ENCODE assay signal across 17 cellular contexts in genomic region chr17:80498920-80499410, GRCh38. TPM values are rescaled to one million over a fixed set of nuclear protein-coding genes. Genes with fewer than 3 reads are reported as not detected.
DNase-seq lines count a peak whose midpoint lies in the region; ATAC-seq, FAIRE-seq and TF ChIP-seq lines count a peak whose summit lies in the region.
"Had no signal": no experiment of that assay in that cellular context is flagged by ENCODE, and none has a peak within 500 bp of the region (broad histone marks: within the 10 kb centered on the region; RNA-seq: fewer than 3 reads in every experiment).

No MANE protein-coding gene starts in this region.

- peaks cover 13% of the 10 kb centered on the region for H3K27me3 Mint-ChIP-seq in activated CD8-positive, alpha-beta T cell treated with anti-CD3 and anti-CD28 coated beads, Interleukin-2, amount 10 ng/mL, durations not matched to agents 7 days and 5 days (ENCODE audit: low read depth)
- H3K27me3 Mint-ChIP-seq in activated CD8-positive, alpha-beta T cell treated with anti-CD3 and anti-CD28 coated beads for 36 hours = peaks cover 8% of the 10 kb centered on the region
- H3K27me3 Mint-ChIP-seq in nephron (ENCODE audit: low read depth) = peaks cover 50% of the 10 kb centered on the region

- H3K27me3 ChIP-seq in SJSA1 (replicated peaks) = no peaks in the 10 kb centered on the region; the same call in 1 of the 2 replicates

- H3K27ac ChIP-seq in SJSA1 = peak overlapping the region; percentile 77
- H3K27ac ChIP-seq: 22Rv1, SK-N-MC had no signal

- no peaks in the 10 kb centered on the region for H3K9me3 Mint-ChIP-seq in activated CD8-positive, alpha-beta T cell treated with anti-CD3 and anti-CD28 coated beads, Interleukin-2, amount 10 ng/mL, durations not matched to agents 7 days and 5 days (ENCODE audit: insufficient read depth)
- peaks cover 2% of the 10 kb centered on the region for H3K9me3 Mint-ChIP-seq in activated CD8-positive, alpha-beta T cell treated with anti-CD3 and anti-CD28 coated beads for 36 hours
- no peaks in the 10 kb centered on the region for H3K9me3 Mint-ChIP-seq in nephron

- no peaks in the 10 kb centered on the region for H3K9me3 ChIP-seq in SJSA1 (replicated peaks)

- no peak overlapping the region for H3K27ac Mint-ChIP-seq in activated CD8-positive, alpha-beta T cell treated with anti-CD3 and anti-CD28 coated beads, Interleukin-2, amount 10 ng/mL, durations not matched to agents 7 days and 5 days
- H3K27ac Mint-ChIP-seq in activated CD8-positive, alpha-beta T cell treated with anti-CD3 and anti-CD28 coated beads for 36 hours = no peak overlapping the region
- peak overlapping the region in 2 of 3 experiments; percentile 2 to 13 for H3K27ac Mint-ChIP-seq in nephron

- H3K36me3 Mint-ChIP-seq in activated CD8-positive, alpha-beta T cell treated with anti-CD3 and anti-CD28 coated beads, Interleukin-2, amount 10 ng/mL, durations not matched to agents 7 days and 5 days (ENCODE audit: low read depth) = no peaks in the 10 kb centered on the region
- H3K36me3 Mint-ChIP-seq in activated CD8-positive, alpha-beta T cell treated with anti-CD3 and anti-CD28 coated beads for 36 hours (ENCODE audit: low read depth) = no peaks in the 10 kb centered on the region
- H3K36me3 Mint-ChIP-seq in nephron (ENCODE audit: low read depth) = no peaks in the 10 kb centered on the region

- peaks cover 55% of the 10 kb centered on the region for H3K4me1 ChIP-seq in SJSA1 (replicated peaks)

- CTCF ChIA-PET in activated CD8-positive, alpha-beta T cell treated with anti-CD3 and anti-CD28 coated beads, Interleukin-2, amount 10 ng/mL, durations not matched to agents 7 days and 5 days (lab: Charles Lee) = interaction anchor here (0.6 kb wide), 1 partner anchor 104 kb away, joined by 3 read pairs; no protein-coding TSS in a partner anchor
- CTCF ChIA-PET in activated CD8-positive, alpha-beta T cell treated with anti-CD3 and anti-CD28 coated beads for 36 hours (lab: Charles Lee) = no interaction called here

- FAIRE-seq in urothelium cell line (lab: Jason Lieb, UNC) = peak; percentile 69
- FAIRE-seq: H54 had no signal

- no peaks in the 10 kb centered on the region for H3K36me3 ChIP-seq in SJSA1

- DNase-seq in activated CD8-positive, alpha-beta T cell treated with anti-CD3 and anti-CD28 coated beads, Interleukin-2, amount 10 ng/mL, durations not matched to agents 7 days and 5 days = no peak
- no peak for DNase-seq in activated CD8-positive, alpha-beta T cell treated with anti-CD3 and anti-CD28 coated beads for 36 hours
- DNase-seq in SJSA1 (ENCODE audit: low read depth in 1 of 2, low spot score in 2 of 2) = no peak
- DNase-seq in urothelium cell line (ENCODE audit: low spot score) = no peak
- no peak for DNase-seq in activated CD4-positive, alpha-beta T cell treated with anti-CD3 and anti-CD28 coated beads for 1 hour
- DNase-seq in effector CD8-positive, alpha-beta T cell (lab: John Stamatoyannopoulos, UW) = no peak
- no peak for DNase-seq in NCI-H2227 treated with DMSO at 0.1 percent for 48 hours (lab: John Stamatoyannopoulos, UW)
- DNase-seq: DMS153, Kasumi-1, NCI-H1930, NCI-H2171 treated with DMSO at 0.1 percent for 48 hours, NCI-H524, PC-3 had no signal

- TF ChIP-seq CTCF in activated CD8-positive, alpha-beta T cell treated with anti-CD3 and anti-CD28 coated beads for 36 hours (IDR thresholded peaks at IDR 0.05) = no peak
- TF ChIP-seq CTCF in nephron (IDR thresholded peaks at IDR 0.05; ENCODE audit: unreplicated experiment in 3 of 3) = no peak

- peaks cover 10% of the 10 kb centered on the region for H3K4me1 Mint-ChIP-seq in activated CD8-positive, alpha-beta T cell treated with anti-CD3 and anti-CD28 coated beads, Interleukin-2, amount 10 ng/mL, durations not matched to agents 7 days and 5 days (ENCODE audit: low read depth)
- peaks cover 9% of the 10 kb centered on the region for H3K4me1 Mint-ChIP-seq in activated CD8-positive, alpha-beta T cell treated with anti-CD3 and anti-CD28 coated beads for 36 hours (ENCODE audit: low read depth)
- peaks cover 24% of the 10 kb centered on the region for H3K4me1 Mint-ChIP-seq in nephron

- peak; percentile 32 for ATAC-seq in activated CD8-positive, alpha-beta T cell treated with anti-CD3 and anti-CD28 coated beads, Interleukin-2, amount 10 ng/mL, durations not matched to agents 7 days and 5 days
- no peak for ATAC-seq in activated CD8-positive, alpha-beta T cell treated with anti-CD3 and anti-CD28 coated beads for 36 hours
- ATAC-seq: PC-3 had no signal

- H3K4me3 Mint-ChIP-seq in activated CD8-positive, alpha-beta T cell treated with anti-CD3 and anti-CD28 coated beads, Interleukin-2, amount 10 ng/mL, durations not matched to agents 7 days and 5 days = no peak overlapping the region
- H3K4me3 Mint-ChIP-seq in activated CD8-positive, alpha-beta T cell treated with anti-CD3 and anti-CD28 coated beads for 36 hours = no peak overlapping the region
- no peak overlapping the region for H3K4me3 Mint-ChIP-seq in nephron

- no peak overlapping the region for H3K4me3 ChIP-seq in SJSA1
- H3K4me3 ChIP-seq: SK-N-MC had no signal

- intact Hi-C loops in activated CD8-positive, alpha-beta T cell treated with anti-CD3 and anti-CD28 coated beads for 36 hours (cut with micrococcal nuclease) = no loop called here

- POLR2A ChIA-PET in activated CD8-positive, alpha-beta T cell treated with anti-CD3 and anti-CD28 coated beads, Interleukin-2, amount 10 ng/mL, durations not matched to agents 7 days and 5 days (lab: Charles Lee) = interaction anchor here (1.0 kb wide), 1 partner anchor 23 kb away, joined by 3 read pairs; no protein-coding TSS in a partner anchor
- POLR2A ChIA-PET in activated CD8-positive, alpha-beta T cell treated with anti-CD3 and anti-CD28 coated beads for 36 hours (lab: Charles Lee) = no interaction called here

RNA-seq across cellular contexts. Expression of gene NPTX1, which starts 22.6 kb away (rescaled TPM):
- total RNA-seq in activated CD8-positive, alpha-beta T cell treated with anti-CD3 and anti-CD28 coated beads, Interleukin-2, amount 10 ng/mL, durations not matched to agents 7 days and 5 days = 10 to 100 TPM; 16.7 to 18.9 TPM
- 1 to 10 TPM; 3.4 to 5.1 TPM for total RNA-seq in activated CD8-positive, alpha-beta T cell treated with anti-CD3 and anti-CD28 coated beads for 36 hours
- 0.32 TPM in 1 of 2 replicates, not detected in the other for total RNA-seq in SJSA1 (2014; rRNA removed; shearing (Covaris generic))

RNA-seq across cellular contexts. Expression of gene RPTOR, which starts 45.7 kb away (rescaled TPM):
- total RNA-seq in activated CD8-positive, alpha-beta T cell treated with anti-CD3 and anti-CD28 coated beads, Interleukin-2, amount 10 ng/mL, durations not matched to agents 7 days and 5 days = 10 to 100 TPM; 53.1 to 54.0 TPM
- 10 to 100 TPM; 45.3 to 49.1 TPM for total RNA-seq in activated CD8-positive, alpha-beta T cell treated with anti-CD3 and anti-CD28 coated beads for 36 hours
- total RNA-seq in SJSA1 (2014; rRNA removed; shearing (Covaris generic)) = 27.0 and 30.6 TPM in 2 replicates

Comparison
In these comparisons a context has a peak if more than half of its experiments do, and no peak if none do; other contexts are left out.
1. H3K27ac Mint-ChIP-seq: peak in nephron (2 of 3); none in activated CD8-positive, alpha-beta T cell treated with anti-CD3 and anti-CD28 coated beads, Interleukin-2, amount 10 ng/mL, durations not matched to agents 7 days and 5 days (single experiment) and activated CD8-positive, alpha-beta T cell treated with anti-CD3 and anti-CD28 coated beads for 36 hours (single experiment).